1 cellular context compared by ENCODE assay signal in the genomic region with DNA sequence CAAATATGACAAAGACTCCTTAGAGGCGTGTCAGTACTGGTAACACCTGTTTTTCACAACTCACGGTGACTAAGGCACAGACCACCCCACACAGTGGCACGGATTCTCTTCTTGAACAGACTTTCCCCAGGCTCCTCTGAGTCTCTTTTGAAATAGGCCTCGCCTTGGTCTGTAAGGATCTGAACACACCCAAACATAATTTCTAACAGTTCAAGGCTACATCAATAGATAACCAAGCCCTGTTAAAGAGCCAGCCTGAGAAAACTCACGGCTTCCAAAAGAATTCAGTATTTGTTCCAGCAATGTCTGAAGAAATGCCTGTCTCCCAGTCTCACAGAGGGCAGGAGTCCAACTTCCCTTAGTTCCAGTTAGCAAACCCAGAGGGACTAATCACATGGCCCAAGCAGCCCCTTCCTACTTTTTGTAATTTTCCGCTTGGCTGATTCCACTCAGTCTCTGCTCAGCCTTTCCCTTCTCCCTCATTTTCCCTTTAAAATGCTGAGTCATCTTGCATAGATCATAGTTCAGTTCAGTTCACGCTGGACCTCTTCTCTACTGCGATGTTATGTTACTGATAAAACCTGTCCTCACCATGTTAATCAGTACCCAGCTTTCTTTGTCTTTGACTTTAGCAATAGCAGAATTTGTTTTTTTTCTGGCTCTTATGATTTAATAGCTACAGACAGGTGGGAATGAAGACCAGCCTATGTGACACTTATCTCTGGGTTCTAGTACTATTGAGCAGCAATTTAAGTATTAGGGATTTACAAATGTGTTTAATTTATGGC.
A peak's percentile ranks its signal among the peaks of the same experiment; 100 is the strongest.
TF ChIP-seq lines count a peak whose summit lies in the region.

No MANE protein-coding gene starts in this region.

TF ChIP-seq in K562, 482 proteins besides CTCF, POLR2A, EP300 and RAD21 (continued from another document and continues in another):
- TF ChIP-seq, protein P1, sequence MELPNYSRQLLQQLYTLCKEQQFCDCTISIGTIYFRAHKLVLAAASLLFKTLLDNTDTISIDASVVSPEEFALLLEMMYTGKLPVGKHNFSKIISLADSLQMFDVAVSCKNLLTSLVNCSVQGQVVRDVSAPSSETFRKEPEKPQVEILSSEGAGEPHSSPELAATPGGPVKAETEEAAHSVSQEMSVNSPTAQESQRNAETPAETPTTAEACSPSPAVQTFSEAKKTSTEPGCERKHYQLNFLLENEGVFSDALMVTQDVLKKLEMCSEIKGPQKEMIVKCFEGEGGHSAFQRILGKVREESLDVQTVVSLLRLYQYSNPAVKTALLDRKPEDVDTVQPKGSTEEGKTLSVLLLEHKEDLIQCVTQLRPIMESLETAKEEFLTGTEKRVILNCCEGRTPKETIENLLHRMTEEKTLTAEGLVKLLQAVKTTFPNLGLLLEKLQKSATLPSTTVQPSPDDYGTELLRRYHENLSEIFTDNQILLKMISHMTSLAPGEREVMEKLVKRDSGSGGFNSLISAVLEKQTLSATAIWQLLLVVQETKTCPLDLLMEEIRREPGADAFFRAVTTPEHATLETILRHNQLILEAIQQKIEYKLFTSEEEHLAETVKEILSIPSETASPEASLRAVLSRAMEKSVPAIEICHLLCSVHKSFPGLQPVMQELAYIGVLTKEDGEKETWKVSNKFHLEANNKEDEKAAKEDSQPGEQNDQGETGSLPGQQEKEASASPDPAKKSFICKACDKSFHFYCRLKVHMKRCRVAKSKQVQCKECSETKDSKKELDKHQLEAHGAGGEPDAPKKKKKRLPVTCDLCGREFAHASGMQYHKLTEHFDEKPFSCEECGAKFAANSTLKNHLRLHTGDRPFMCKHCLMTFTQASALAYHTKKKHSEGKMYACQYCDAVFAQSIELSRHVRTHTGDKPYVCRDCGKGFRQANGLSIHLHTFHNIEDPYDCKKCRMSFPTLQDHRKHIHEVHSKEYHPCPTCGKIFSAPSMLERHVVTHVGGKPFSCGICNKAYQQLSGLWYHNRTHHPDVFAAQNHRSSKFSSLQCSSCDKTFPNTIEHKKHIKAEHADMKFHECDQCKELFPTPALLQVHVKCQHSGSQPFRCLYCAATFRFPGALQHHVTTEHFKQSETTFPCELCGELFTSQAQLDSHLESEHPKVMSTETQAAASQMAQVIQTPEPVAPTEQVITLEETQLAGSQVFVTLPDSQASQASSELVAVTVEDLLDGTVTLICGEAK (IDR thresholded peaks at IDR 0.05): peak; percentile 43; the same call in 1 of the 2 replicates
- TF ChIP-seq, protein P1 (CRISPR knock-in tag; IDR thresholded peaks at IDR 0.05): no peak
- TF ChIP-seq ESRRA (IDR thresholded peaks at IDR 0.05; ENCODE audit: borderline replicate concordance, low read depth): no peak; the same call in 1 of the 2 replicates
- no peak for TF ChIP-seq POLR3A (IDR thresholded peaks at IDR 0.05; ENCODE audit: borderline replicate concordance, extremely low read depth, insufficient read depth, insufficient read length)
- TF ChIP-seq ZNF445 (CRISPR knock-in tag; IDR thresholded peaks at IDR 0.05; ENCODE audit: low read depth): no peak
- TF ChIP-seq MAFK (IDR thresholded peaks at IDR 0.05; ENCODE audit: low read length): peak; percentile 99
- TF ChIP-seq NCOA6 (IDR thresholded peaks at IDR 0.05): no peak
- no peak for TF ChIP-seq AFF4 (CRISPR knock-in tag; IDR thresholded peaks at IDR 0.05)
- no peak for TF ChIP-seq YBX1 (IDR thresholded peaks at IDR 0.05)
- TF ChIP-seq, protein P2, sequence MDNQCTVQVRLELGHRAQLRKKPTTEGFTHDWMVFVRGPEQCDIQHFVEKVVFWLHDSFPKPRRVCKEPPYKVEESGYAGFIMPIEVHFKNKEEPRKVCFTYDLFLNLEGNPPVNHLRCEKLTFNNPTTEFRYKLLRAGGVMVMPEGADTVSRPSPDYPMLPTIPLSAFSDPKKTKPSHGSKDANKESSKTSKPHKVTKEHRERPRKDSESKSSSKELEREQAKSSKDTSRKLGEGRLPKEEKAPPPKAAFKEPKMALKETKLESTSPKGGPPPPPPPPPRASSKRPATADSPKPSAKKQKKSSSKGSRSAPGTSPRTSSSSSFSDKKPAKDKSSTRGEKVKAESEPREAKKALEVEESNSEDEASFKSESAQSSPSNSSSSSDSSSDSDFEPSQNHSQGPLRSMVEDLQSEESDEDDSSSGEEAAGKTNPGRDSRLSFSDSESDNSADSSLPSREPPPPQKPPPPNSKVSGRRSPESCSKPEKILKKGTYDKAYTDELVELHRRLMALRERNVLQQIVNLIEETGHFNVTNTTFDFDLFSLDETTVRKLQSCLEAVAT (IDR thresholded peaks at IDR 0.05): peak in 1 of 2 experiments; percentile 71; a peak in 3 of 4 replicates
- no peak for TF ChIP-seq ZFPM2 (CRISPR knock-in tag; IDR thresholded peaks at IDR 0.05)
- TF ChIP-seq BHLHE40 (IDR thresholded peaks at IDR 0.05; ENCODE audit: low read length): peak; percentile 23; the same call in 1 of the 2 replicates
- TF ChIP-seq HNRNPL (IDR thresholded peaks at IDR 0.05; ENCODE audit: low read depth, low read length): no peak
- peak in 1 of 2 experiments; percentile 33 for TF ChIP-seq E2F6 (IDR thresholded peaks at IDR 0.05; ENCODE audit: borderline replicate concordance in 1 of 2, extremely low read depth in 1 of 2, insufficient read depth in 1 of 2, insufficient read length in 1 of 2, low read depth in 1 of 2, low read length in 1 of 2, poor library complexity in 1 of 2, severe bottlenecking in 1 of 2)
- no peak for TF ChIP-seq ZBED1 (IDR thresholded peaks at IDR 0.05)
- TF ChIP-seq NR3C1 (CRISPR knock-in tag; IDR thresholded peaks at IDR 0.05): no peak
- no peak for TF ChIP-seq ATF2 (CRISPR knock-in tag; IDR thresholded peaks at IDR 0.05)
- no peak for TF ChIP-seq TFAM (CRISPR knock-in tag; conservative IDR thresholded peaks at IDR 0.05)
- no peak for TF ChIP-seq TCF7L2 (IDR thresholded peaks at IDR 0.05; ENCODE audit: low read depth, low read length)
- TF ChIP-seq C11orf30 (IDR thresholded peaks at IDR 0.05; ENCODE audit: low read depth): peak; percentile 100
- TF ChIP-seq, protein P3, sequence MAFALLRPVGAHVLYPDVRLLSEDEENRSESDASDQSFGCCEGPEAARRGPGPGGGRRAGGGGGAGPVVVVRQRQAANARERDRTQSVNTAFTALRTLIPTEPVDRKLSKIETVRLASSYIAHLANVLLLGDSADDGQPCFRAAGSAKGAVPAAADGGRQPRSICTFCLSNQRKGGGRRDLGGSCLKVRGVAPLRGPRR (CRISPR knock-in tag; IDR thresholded peaks at IDR 0.05): no peak
- no peak for TF ChIP-seq CCNT2 (IDR thresholded peaks at IDR 0.05; ENCODE audit: borderline replicate concordance, extremely low read depth, insufficient read length, low read depth, low read length)
- TF ChIP-seq HBP1 (CRISPR knock-in tag; IDR thresholded peaks at IDR 0.05): no peak
- TF ChIP-seq HOXB6 (CRISPR knock-in tag; IDR thresholded peaks at IDR 0.05; ENCODE audit: borderline replicate concordance): no peak
- no peak for TF ChIP-seq E2F3 (CRISPR knock-in tag; IDR thresholded peaks at IDR 0.05)
- no peak for TF ChIP-seq PHB2 (IDR thresholded peaks at IDR 0.05; ENCODE audit: low read depth)
- TF ChIP-seq, protein P4, sequence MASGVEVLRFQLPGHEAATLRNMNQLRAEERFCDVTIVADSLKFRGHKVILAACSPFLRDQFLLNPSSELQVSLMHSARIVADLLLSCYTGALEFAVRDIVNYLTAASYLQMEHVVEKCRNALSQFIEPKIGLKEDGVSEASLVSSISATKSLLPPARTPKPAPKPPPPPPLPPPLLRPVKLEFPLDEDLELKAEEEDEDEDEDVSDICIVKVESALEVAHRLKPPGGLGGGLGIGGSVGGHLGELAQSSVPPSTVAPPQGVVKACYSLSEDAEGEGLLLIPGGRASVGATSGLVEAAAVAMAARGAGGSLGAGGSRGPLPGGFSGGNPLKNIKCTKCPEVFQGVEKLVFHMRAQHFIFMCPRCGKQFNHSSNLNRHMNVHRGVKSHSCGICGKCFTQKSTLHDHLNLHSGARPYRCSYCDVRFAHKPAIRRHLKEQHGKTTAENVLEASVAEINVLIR (CRISPR knock-in tag; IDR thresholded peaks at IDR 0.05): no peak
- TF ChIP-seq HLTF (IDR thresholded peaks at IDR 0.05): no peak
- no peak for TF ChIP-seq ETS2 (tag; IDR thresholded peaks at IDR 0.05; ENCODE audit: borderline replicate concordance, poor library complexity, severe bottlenecking)
- no peak; the same call in 1 of the 2 replicates for TF ChIP-seq HCFC1 (IDR thresholded peaks at IDR 0.05; ENCODE audit: low read depth, low read length)
